18 cellular contexts compared by ENCODE assay signal in genomic region chr7:129870668-129871067, GRCh38.
"Had no signal": no experiment of that assay in that cellular context is flagged by ENCODE, and none has a peak within 500 bp of the region (broad histone marks: within the 10 kb centered on the region; RNA-seq: fewer than 3 reads in every experiment).

No MANE protein-coding gene starts in this region.

- H3K27me3 Mint-ChIP-seq: activated CD4-positive, alpha-beta T cell treated with anti-CD3 and anti-CD28 coated beads, Interleukin-2, amount 10 ng/mL, durations not matched to agents 7 days and 5 days; activated naive CD8-positive, alpha-beta T cell; naive thymus-derived CD4-positive, alpha-beta T cell had no signal

- H3K9me3 Mint-ChIP-seq: activated CD4-positive, alpha-beta T cell treated with anti-CD3 and anti-CD28 coated beads, Interleukin-2, amount 10 ng/mL, durations not matched to agents 7 days and 5 days; activated T-cell treated with anti-CD3 and anti-CD28 coated beads, Interleukin-2, amount 50 U/mL, for 72 hours; T-helper 2 cell treated with Interferon-gamma antibody and Interleukin-4, amounts not matched to agents 5 μg/mL and 100 μg/mL, for 36 hours had no signal

- H3K9me3 ChIP-seq: heart right ventricle, neutrophil, upper lobe of left lung had no signal

- H3K27ac ChIP-seq: brain microvascular endothelial cell, neutrophil, skin epidermis, upper lobe of left lung had no signal

- H3K27me3 ChIP-seq: brain microvascular endothelial cell, heart right ventricle, neutrophil, upper lobe of left lung had no signal

- H3K4me3 ChIP-seq: heart right ventricle, skin epidermis, upper lobe of left lung had no signal

- H3K4me3 Mint-ChIP-seq: activated CD4-positive, alpha-beta T cell treated with anti-CD3 and anti-CD28 coated beads, Interleukin-2, amount 10 ng/mL, durations not matched to agents 7 days and 5 days; activated naive CD8-positive, alpha-beta T cell; activated T-cell treated with anti-CD3 and anti-CD28 coated beads, Interleukin-2, amount 50 U/mL, for 72 hours; T-helper 2 cell treated with Interferon-gamma antibody and Interleukin-4, amounts not matched to agents 5 μg/mL and 100 μg/mL, for 36 hours had no signal

- DNase-seq: activated CD4-positive, alpha-beta T cell treated with anti-CD3 and anti-CD28 coated beads, Interleukin-2, amount 10 ng/mL, durations not matched to agents 7 days and 5 days; activated CD8-positive, alpha-beta memory T cell treated with anti-CD3 and anti-CD28 coated beads, Interleukin-2, amount 50 U/mL, for 48 hours; activated gamma-delta T cell; activated T-cell treated with anti-CD3 and anti-CD28 coated beads, Interleukin-2, amount 50 U/mL, for 72 hours; amygdala; brain microvascular endothelial cell; heart right ventricle; left colon; mammary epithelial cell; naive thymus-derived CD4-positive, alpha-beta T cell; stimulated activated CD4-positive, alpha-beta T cell treated with anti-CD3 and anti-CD28 coated beads, Interleukin-4, amount 100 ng/mL, for 24 hours; stimulated activated naive CD4-positive, alpha-beta T cell treated with Interleukin-2 at 50 U/mL for 16 hours; SW 1271; upper lobe of left lung had no signal

- ATAC-seq: activated T-cell treated with anti-CD3 and anti-CD28 coated beads, Interleukin-2, amount 50 U/mL, for 72 hours; heart right ventricle; left colon; naive thymus-derived CD4-positive, alpha-beta T cell had no signal

- H3K36me3 ChIP-seq: brain microvascular endothelial cell had no signal

- H3K27ac Mint-ChIP-seq: activated CD4-positive, alpha-beta T cell treated with anti-CD3 and anti-CD28 coated beads, Interleukin-2, amount 10 ng/mL, durations not matched to agents 7 days and 5 days; activated naive CD8-positive, alpha-beta T cell; activated T-cell treated with anti-CD3 and anti-CD28 coated beads, Interleukin-2, amount 50 U/mL, for 72 hours; T-helper 2 cell treated with Interferon-gamma antibody and Interleukin-4, amounts not matched to agents 5 μg/mL and 100 μg/mL, for 36 hours had no signal
